1 cellular context compared by ENCODE assay signal in genomic region chr2:44167311-44167907, GRCh38.
TF ChIP-seq lines count a peak whose summit lies in the region.

No MANE protein-coding gene starts in this region.

TF ChIP-seq in HepG2, 621 proteins besides CTCF, POLR2A, EP300 and RAD21 (continued from another document and continues in another):
- TF ChIP-seq ZNF646 (CRISPR knock-in tag; IDR thresholded peaks at IDR 0.05), result no peak
- TF ChIP-seq PRMT3 (CRISPR knock-in tag; IDR thresholded peaks at IDR 0.05; ENCODE audit: borderline replicate concordance, low read depth), result no peak
- TF ChIP-seq MAFG (CRISPR knock-in tag; IDR thresholded peaks at IDR 0.05), result no peak
- no peak for TF ChIP-seq MYPOP (CRISPR knock-in tag; IDR thresholded peaks at IDR 0.05)
- TF ChIP-seq ATF7 (IDR thresholded peaks at IDR 0.05), result no peak
- TF ChIP-seq ATF7 (CRISPR knock-in tag; IDR thresholded peaks at IDR 0.05), result peak; percentile 98; the same call in 1 of the 2 replicates
- 0 out of 2 replicates have a peak, but pooled peaks have one; percentile 83 for TF ChIP-seq ZNF333 (CRISPR knock-in tag; IDR thresholded peaks at IDR 0.05; ENCODE audit: borderline replicate concordance)
- peak; percentile 15; the same call in 1 of the 2 replicates for TF ChIP-seq SIX4 (CRISPR knock-in tag; IDR thresholded peaks at IDR 0.05)
- no peak for TF ChIP-seq AGO2 (optimal IDR thresholded peaks at IDR 0.05; ENCODE audit: low read depth, low read length)
- TF ChIP-seq AHDC1 (CRISPR knock-in tag; IDR thresholded peaks at IDR 0.05; ENCODE audit: borderline replicate concordance), result no peak
- no peak for TF ChIP-seq ZNF431 (CRISPR knock-in tag; IDR thresholded peaks at IDR 0.05; ENCODE audit: borderline replicate concordance, low read depth)
- no peak; the same call in 1 of the 2 replicates for TF ChIP-seq ZNF589 (CRISPR knock-in tag; conservative IDR thresholded peaks at IDR 0.05)
- no peak for TF ChIP-seq ZNF224 (CRISPR knock-in tag; IDR thresholded peaks at IDR 0.05)
- TF ChIP-seq SP2 (CRISPR knock-in tag; IDR thresholded peaks at IDR 0.05), result no peak
- TF ChIP-seq GPN1 (CRISPR knock-in tag; IDR thresholded peaks at IDR 0.05; ENCODE audit: borderline replicate concordance), result no peak
- no peak for TF ChIP-seq SOX5 (CRISPR knock-in tag; IDR thresholded peaks at IDR 0.05; ENCODE audit: borderline replicate concordance)
- TF ChIP-seq TBP (CRISPR knock-in tag; IDR thresholded peaks at IDR 0.05), result no peak
- no peak for TF ChIP-seq TBX3 (IDR thresholded peaks at IDR 0.05; ENCODE audit: borderline replicate concordance)
- TF ChIP-seq KDM3A (CRISPR knock-in tag; IDR thresholded peaks at IDR 0.05; ENCODE audit: low read depth), result 0 out of 2 replicates have a peak, but pooled peaks have one; percentile 42
- no peak for TF ChIP-seq ETV6 (CRISPR knock-in tag; conservative IDR thresholded peaks at IDR 0.05)
- peak; percentile 57; the same call in 1 of the 2 replicates for TF ChIP-seq ZNF749 (CRISPR knock-in tag; IDR thresholded peaks at IDR 0.05; ENCODE audit: borderline replicate concordance)
- TF ChIP-seq TFDP2 (CRISPR knock-in tag; IDR thresholded peaks at IDR 0.05), result no peak; the same call in none of the 2 replicates
- TF ChIP-seq ZNF343 (CRISPR knock-in tag; IDR thresholded peaks at IDR 0.05), result no peak
- peak; percentile 31; the same call in 1 of the 2 replicates for TF ChIP-seq KDM4B (CRISPR knock-in tag; IDR thresholded peaks at IDR 0.05)
- no peak for TF ChIP-seq GRHL1 (CRISPR knock-in tag; conservative IDR thresholded peaks at IDR 0.05)
- peak; percentile 54; the same call in 1 of the 2 replicates for TF ChIP-seq ZNF124 (CRISPR knock-in tag; IDR thresholded peaks at IDR 0.05)
- TF ChIP-seq NFKBIZ (CRISPR knock-in tag; IDR thresholded peaks at IDR 0.05), result no peak
- TF ChIP-seq ZNF7 (CRISPR knock-in tag; IDR thresholded peaks at IDR 0.05), result no peak
- TF ChIP-seq ZNF83 (CRISPR knock-in tag; IDR thresholded peaks at IDR 0.05; ENCODE audit: borderline replicate concordance), result no peak
- TF ChIP-seq TCF12 (IDR thresholded peaks at IDR 0.05), result no peak
- TF ChIP-seq TCF12 (CRISPR knock-in tag; IDR thresholded peaks at IDR 0.05), result no peak; the same call in 1 of the 2 replicates
- TF ChIP-seq DNMT1 (CRISPR knock-in tag; IDR thresholded peaks at IDR 0.05), result no peak
- no peak for TF ChIP-seq MTA1 (CRISPR knock-in tag; IDR thresholded peaks at IDR 0.05; ENCODE audit: borderline replicate concordance)
- TF ChIP-seq ATF2 (CRISPR knock-in tag; IDR thresholded peaks at IDR 0.05), result peak; percentile 100
- no peak for TF ChIP-seq ZNF264 (CRISPR knock-in tag; IDR thresholded peaks at IDR 0.05)
- no peak for TF ChIP-seq ZNF281 (CRISPR knock-in tag; IDR thresholded peaks at IDR 0.05; ENCODE audit: borderline replicate concordance)
- TF ChIP-seq BCL6 (CRISPR knock-in tag; IDR thresholded peaks at IDR 0.05), result peak; percentile 37; the same call in 1 of the 2 replicates
- TF ChIP-seq ZNF563 (CRISPR knock-in tag; IDR thresholded peaks at IDR 0.05), result no peak
- 0 out of 2 replicates have a peak, but pooled peaks have one; percentile 49 for TF ChIP-seq TSC22D2 (CRISPR knock-in tag; IDR thresholded peaks at IDR 0.05; ENCODE audit: borderline replicate concordance)
- 0 out of 2 replicates have a peak, but pooled peaks have one; percentile 28 for TF ChIP-seq ZNF562 (CRISPR knock-in tag; IDR thresholded peaks at IDR 0.05; ENCODE audit: borderline replicate concordance)
- no peak for TF ChIP-seq IKZF4 (CRISPR knock-in tag; IDR thresholded peaks at IDR 0.05; ENCODE audit: borderline replicate concordance, low read depth, not compliant biosample characterization)
- no peak for TF ChIP-seq ZBTB7B (CRISPR knock-in tag; IDR thresholded peaks at IDR 0.05)
- TF ChIP-seq KAT2B (IDR thresholded peaks at IDR 0.05; ENCODE audit: borderline replicate concordance, low read depth, low read length), result no peak
- TF ChIP-seq ZFP36 (IDR thresholded peaks at IDR 0.05; ENCODE audit: borderline replicate concordance, low read depth, low read length, partially characterized antibody), result no peak
- TF ChIP-seq ZFP36L1 (CRISPR knock-in tag; IDR thresholded peaks at IDR 0.05), result 0 out of 2 replicates have a peak, but pooled peaks have one; percentile 54
